In the genomic region with DNA sequence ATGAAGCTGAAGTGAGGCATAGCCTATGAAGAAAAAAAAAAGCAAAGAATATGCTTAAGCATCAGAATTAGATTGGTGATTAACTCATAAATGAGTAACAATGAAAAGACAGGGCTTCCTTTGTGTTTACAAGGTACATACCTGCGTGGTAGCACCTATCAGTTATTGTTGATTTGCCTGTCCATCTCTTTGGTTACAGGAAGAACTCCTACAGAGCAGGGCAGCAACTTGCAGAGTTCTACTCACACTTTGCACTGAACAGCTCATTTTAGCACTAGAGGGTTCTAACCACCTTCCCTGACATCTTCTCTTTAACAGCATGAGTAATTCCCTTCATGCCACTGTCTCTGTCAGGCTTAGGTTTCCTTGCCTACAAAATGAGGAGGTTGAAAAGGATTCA, we compare ENCODE assay signal across 25 cellular contexts.
DNase-seq lines count a peak whose midpoint lies in the region; ATAC-seq and TF ChIP-seq lines count a peak whose summit lies in the region.
"Had no signal": no experiment of that assay in that cellular context is flagged by ENCODE, and none has a peak within 500 bp of the region (broad histone marks: within the 10 kb centered on the region; RNA-seq: fewer than 3 reads in every experiment).

No MANE protein-coding gene starts in this region.

- no peaks in the 10 kb centered on the region for H3K79me2 ChIP-seq in mammary epithelial cell (ENCODE audit: insufficient read depth, low read length)

- CTCF ChIA-PET in mammary epithelial cell (lab: Charles Lee; ENCODE audit: low non-redundant PET), result no interaction called here

- no peaks in the 10 kb centered on the region for H3K27me3 ChIP-seq in mammary epithelial cell (ENCODE audit: insufficient read depth, low read length)
- no peaks in the 10 kb centered on the region for H3K27me3 ChIP-seq in breast epithelium
- H3K27me3 ChIP-seq: BLaER1 treated with 17β-estradiol and CSF1 and Interleukin-3, amounts not matched to agents 10 nM and 100 nM; SJSA1 had no signal

- DNase-seq in mammary epithelial cell (peak; percentile 82), breast epithelium (ENCODE audit: low spot score in 2 of 2) (no peak), choroid plexus epithelial cell (ENCODE audit: low read depth) (peak; percentile 31), kidney tubule cell (ENCODE audit: low spot score) (peak; percentile 85), SKM-1 treated with dmso at 0.1 percent for 144 hours (lab: John Stamatoyannopoulos, UW; ENCODE audit: unreplicated experiment) (no peak)
- no peak for DNase-seq in stimulated activated CD4-positive, alpha-beta T cell treated with anti-CD3 and anti-CD28 coated beads, Interleukin-2, amount 100 ng/mL, for 48 hours
- DNase-seq: 8988T; Caco-2; CD4-positive, alpha-beta memory T cell; DND-41; HFFc6; IMR-90; NCI-H1105; NCI-H146; NCI-H2029 treated with DMSO at 0.1 percent for 48 hours; NCI-H226; NCI-H510A treated with DMSO at 0.1 percent for 48 hours; NCI-H774; SW 1271 had no signal

- 0% methylated on average over 1 of the region's 1 CpG for WGBS in mammary epithelial cell (ENCODE audit: low coverage, missing lambda C conversion rate)

- intact Hi-C loops in mammary epithelial cell (cut with micrococcal nuclease), result no loop called here
- intact Hi-C loops in breast epithelium (cut with DNase I; ENCODE audit: low total_unique reads), result no loop called here

- no peak overlapping the region for H3K9ac ChIP-seq in mammary epithelial cell (ENCODE audit: insufficient read depth, low read length)
- H3K9ac ChIP-seq: BLaER1 treated with 17β-estradiol and CSF1 and Interleukin-3, amounts not matched to agents 10 nM and 100 nM; KMS-11 had no signal

- no peaks in the 10 kb centered on the region for H4K20me1 ChIP-seq in mammary epithelial cell (ENCODE audit: insufficient read depth, low read length)
- H4K20me1 ChIP-seq: BLaER1 treated with 17β-estradiol and CSF1 and Interleukin-3, amounts not matched to agents 10 nM and 100 nM had no signal

- no peak overlapping the region for H3K4me2 ChIP-seq in mammary epithelial cell (ENCODE audit: insufficient read depth, low read depth, low read length)
- H3K4me2 ChIP-seq: BLaER1 treated with 17β-estradiol and CSF1 and Interleukin-3, amounts not matched to agents 10 nM and 100 nM; KMS-11 had no signal

- no peaks in the 10 kb centered on the region for H3K36me3 ChIP-seq in mammary epithelial cell (ENCODE audit: insufficient read depth, low read length)
- no peaks in the 10 kb centered on the region for H3K36me3 ChIP-seq in breast epithelium
- H3K36me3 ChIP-seq: SJSA1 had no signal

- no peak for TF ChIP-seq CTCF in mammary epithelial cell (conservative IDR thresholded peaks at IDR 0.05 in 1 of 2, IDR thresholded peaks at IDR 0.05 in 1 of 2; ENCODE audit: extremely low read depth in 1 of 2, insufficient read depth in 1 of 2, low read depth in 1 of 2, low read length in 2 of 2)
- no peak for TF ChIP-seq CTCF in breast epithelium (IDR thresholded peaks at IDR 0.05)
- no peak for TF ChIP-seq CTCF in choroid plexus epithelial cell (conservative IDR thresholded peaks at IDR 0.05; ENCODE audit: low read depth, low read length)

- H3K4me1 ChIP-seq in mammary epithelial cell (ENCODE audit: insufficient read depth, low read length), result no peaks in the 10 kb centered on the region
- no peaks in the 10 kb centered on the region for H3K4me1 ChIP-seq in breast epithelium
- H3K4me1 ChIP-seq: BLaER1 treated with 17β-estradiol and CSF1 and Interleukin-3, amounts not matched to agents 10 nM and 100 nM; SJSA1 had no signal

- ATAC-seq in GM18867 (IDR thresholded peaks at IDR 0.05; ENCODE audit: unreplicated experiment), result no peak
- no peak for ATAC-seq in HG03457 (IDR thresholded peaks at IDR 0.05; ENCODE audit: unreplicated experiment)
- ATAC-seq: Right ventricle myocardium inferior had no signal

- in situ Hi-C loops in mammary epithelial cell (cut with MboI; ENCODE audit: low sequenced_read_pairs in 2 of 2), result no loop called here

- H3K9me3 ChIP-seq in mammary epithelial cell (replicated peaks; ENCODE audit: insufficient read depth, low read length) (no peaks in the 10 kb centered on the region), breast epithelium (no peaks in the 10 kb centered on the region)
- H3K9me3 ChIP-seq: Caco-2, SJSA1 had no signal

- H2AFZ ChIP-seq in mammary epithelial cell (ENCODE audit: low read depth, low read length), result no peak overlapping the region

- no peak overlapping the region for H3K4me3 ChIP-seq in mammary epithelial cell (replicated peaks in 1 of 3; ENCODE audit: insufficient read depth in 1 of 3, low read depth in 2 of 3, low read length in 3 of 3)
- no peak overlapping the region for H3K4me3 ChIP-seq in breast epithelium
- H3K4me3 ChIP-seq in choroid plexus epithelial cell (ENCODE audit: low read depth, low read length), result no peak overlapping the region
- H3K4me3 ChIP-seq: BLaER1 treated with 17β-estradiol and CSF1 and Interleukin-3, amounts not matched to agents 10 nM and 100 nM; SJSA1 had no signal

- H3K27ac ChIP-seq in mammary epithelial cell (ENCODE audit: insufficient read depth, low read depth, low read length) (peak overlapping the region; percentile 28), breast epithelium (no peak overlapping the region)
- H3K27ac ChIP-seq: BLaER1 treated with 17β-estradiol and CSF1 and Interleukin-3, amounts not matched to agents 10 nM and 100 nM; KMS-11; SJSA1 had no signal

- BruUV-seq in mammary epithelial cell (replicated peaks; lab: Mats Ljungman, UMichigan), result no TSS peak

- no peak for TF ChIP-seq POLR2A in breast epithelium (IDR thresholded peaks at IDR 0.05)

- dilution Hi-C loops in mammary epithelial cell (cut with HindIII; ENCODE audit: low sequenced_read_pairs), result loop anchor here (5.0 kb wide), 1 partner anchor 38 kb away; no protein-coding TSS in a partner anchor

Comparison
In these comparisons a context has a peak if more than half of its experiments do, and no peak if none do; other contexts are left out.
1. DNase-seq: peak in mammary epithelial cell (single experiment), choroid plexus epithelial cell (single experiment) and kidney tubule cell (single experiment); none in breast epithelium (0 of 2), stimulated activated CD4-positive, alpha-beta T cell treated with anti-CD3 and anti-CD28 coated beads, Interleukin-2, amount 100 ng/mL, for 48 hours (0 of 2) and SKM-1 treated with dmso at 0.1 percent for 144 hours (single experiment).